ENCODE assay signal across 12 cellular contexts in genomic region chr9:35662437-35662836, GRCh38. TPM values are rescaled to one million over a fixed set of nuclear protein-coding genes. Genes with fewer than 3 reads are reported as not detected.
DNase-seq lines count a peak whose midpoint lies in the region; ATAC-seq, FAIRE-seq and TF ChIP-seq lines count a peak whose summit lies in the region.
"Had no signal": no experiment of that assay in that cellular context is flagged by ENCODE, and none has a peak within 500 bp of the region (broad histone marks: within the 10 kb centered on the region; RNA-seq: fewer than 3 reads in every experiment).

No MANE protein-coding gene starts in this region.

- H3K9me3 ChIP-seq in right atrium auricular region (no peaks in the 10 kb centered on the region), muscle layer of duodenum (ENCODE audit: control insufficient read depth in 1 of 2, low read length in 2 of 2) (no peaks in the 10 kb centered on the region)

- H3K4me1 Mint-ChIP-seq in activated T-helper 17 cell treated with anti-CD3 and anti-CD28 coated beads, Interleukin-2, amount 50 U/mL, for 72 hours, result peaks cover 58% of the 10 kb centered on the region

- peaks cover 55% of the 10 kb centered on the region for H3K36me3 Mint-ChIP-seq in activated T-helper 17 cell treated with anti-CD3 and anti-CD28 coated beads, Interleukin-2, amount 50 U/mL, for 72 hours (ENCODE audit: low read depth)

- H3K4me1 ChIP-seq in right atrium auricular region (peaks cover 0 to 46% of the 10 kb centered on the region in 2 donors), muscle layer of duodenum (ENCODE audit: control insufficient read depth in 1 of 2, insufficient read depth in 2 of 2, low read length in 2 of 2) (peaks cover 5 to 31% of the 10 kb centered on the region in 2 donors)

- peak overlapping the region; percentile 98 for H3K4me3 Mint-ChIP-seq in activated T-helper 17 cell treated with anti-CD3 and anti-CD28 coated beads, Interleukin-2, amount 50 U/mL, for 72 hours

- TF ChIP-seq POLR2A in GM12892 (IDR thresholded peaks at IDR 0.05; ENCODE audit: low read depth, low read length), result no peak; the same call in 1 of the 2 replicates

- H3K27ac ChIP-seq in right atrium auricular region (peak overlapping the region; percentile 97 to 98), muscle layer of duodenum (ENCODE audit: low read length) (peak overlapping the region; percentile 99), dorsolateral prefrontal cortex (peak overlapping the region in 21 of 59 donors; percentile 5 to 99 (median 62))

- TF ChIP-seq CTCF in right atrium auricular region (IDR thresholded peaks at IDR 0.05) (no peak), GM20000 (IDR thresholded peaks at IDR 0.05; ENCODE audit: extremely low read depth, missing control alignments) (no peak), dorsolateral prefrontal cortex (IDR thresholded peaks at IDR 0.05 in 54 of 56, conservative IDR thresholded peaks at IDR 0.05 in 2 of 56; ENCODE audit: low read depth in 1 of 56, partially characterized antibody in 56 of 56) (no peak)

- intact Hi-C loops in Right ventricle myocardium inferior (cut with DNase I), result no loop called here
- intact Hi-C loops in dorsolateral prefrontal cortex (cut with DNase I), result no loop called here

- no peaks in the 10 kb centered on the region for H3K27me3 Mint-ChIP-seq in activated T-helper 17 cell treated with anti-CD3 and anti-CD28 coated beads, Interleukin-2, amount 50 U/mL, for 72 hours

- no peak for ATAC-seq in Right ventricle myocardium inferior
- ATAC-seq in activated T-helper 17 cell treated with anti-CD3 and anti-CD28 coated beads, Interleukin-2, amount 50 U/mL, for 72 hours (replicated peaks), result no peak

- no peaks in the 10 kb centered on the region for H3K9me3 Mint-ChIP-seq in activated T-helper 17 cell treated with anti-CD3 and anti-CD28 coated beads, Interleukin-2, amount 50 U/mL, for 72 hours
- H3K9me3 Mint-ChIP-seq: endodermal cell had no signal

- H3K36me3 ChIP-seq in right atrium auricular region (peaks cover 15% of the 10 kb centered on the region), muscle layer of duodenum (ENCODE audit: control insufficient read depth in 1 of 2, insufficient read depth in 2 of 2, low read length in 2 of 2) (peaks cover 8 to 14% of the 10 kb centered on the region in 2 donors)

- no peaks in the 10 kb centered on the region for H3K27me3 ChIP-seq in right atrium auricular region
- H3K27me3 ChIP-seq in muscle layer of duodenum (ENCODE audit: low read depth, low read length), result no peaks in the 10 kb centered on the region
- H3K27me3 ChIP-seq in dorsolateral prefrontal cortex, result no peaks in the 10 kb centered on the region

- no peak for FAIRE-seq in GM12892 (lab: Jason Lieb, UNC)

- peak overlapping the region; percentile 82 for H3K27ac Mint-ChIP-seq in activated T-helper 17 cell treated with anti-CD3 and anti-CD28 coated beads, Interleukin-2, amount 50 U/mL, for 72 hours

- no peak for DNase-seq in right atrium auricular region (ENCODE audit: low spot score)
- DNase-seq in Right ventricle myocardium inferior (ENCODE audit: missing footprints), result no peak
- no peak for DNase-seq in GM12892 (ENCODE audit: insufficient read length)
- no peak for DNase-seq in GM20000 (ENCODE audit: low spot score)
- no peak for DNase-seq in dorsolateral prefrontal cortex
- no peak for DNase-seq in DMS 273 (lab: John Stamatoyannopoulos, UW; ENCODE audit: unreplicated experiment)
- DNase-seq: endodermal cell, NCI-H2227 treated with DMSO at 0.1 percent for 48 hours had no signal

- H3K4me3 ChIP-seq in right atrium auricular region (no peak overlapping the region), muscle layer of duodenum (ENCODE audit: low read depth in 1 of 2, low read length in 2 of 2) (peak overlapping the region in 1 of 2 donors; percentile 12), dorsolateral prefrontal cortex (no peak overlapping the region)

RNA-seq across cellular contexts. Expression of gene ARHGEF39, which starts 2.6 kb away (rescaled TPM):
- total RNA-seq in right atrium auricular region (under 1 TPM in 1 of 2 donors, not detected in 1; 0.44 TPM), Right ventricle myocardium inferior (0.22 TPM), dorsolateral prefrontal cortex (1 to 10 TPM in 16 of 120 experiments, under 1 TPM in 69, not detected in 35; 0.11 to 2.3 (median 0.57) TPM)
- total RNA-seq in activated T-helper 17 cell treated with anti-CD3 and anti-CD28 coated beads, Interleukin-2, amount 50 U/mL, for 72 hours, result 10 to 100 TPM in 1 of 2 donors, 1 to 10 TPM in 1; 9.4 to 16.1 TPM
- polyA plus RNA-seq in GM12892 (2012; ENCODE audit: missing spikeins), result 8.6 TPM

RNA-seq across cellular contexts. Expression of gene CCDC107, which starts 4.3 kb away (rescaled TPM):
- total RNA-seq in right atrium auricular region (10 to 100 TPM; 38.5 to 64.3 TPM), Right ventricle myocardium inferior (58.6 TPM), dorsolateral prefrontal cortex (10 to 100 TPM; 11.4 to 26.1 (median 18.2) TPM)
- total RNA-seq in activated T-helper 17 cell treated with anti-CD3 and anti-CD28 coated beads, Interleukin-2, amount 50 U/mL, for 72 hours, result 10 to 100 TPM; 17.5 to 19.8 TPM
- 12.7 TPM for polyA plus RNA-seq in GM12892 (2012; ENCODE audit: missing spikeins)

RNA-seq across cellular contexts. Expression of gene RMRP, which starts 4.6 kb away (rescaled TPM):
- 100 to 1,000 TPM in 1 of 2 donors, not detected in 1; 431 TPM for total RNA-seq in right atrium auricular region
- 15,747 TPM for total RNA-seq in Right ventricle myocardium inferior
- over 10,000 TPM in 1 of 2 donors, 1,000 to 10,000 TPM in 1; 5,785 to 10,768 TPM for total RNA-seq in activated T-helper 17 cell treated with anti-CD3 and anti-CD28 coated beads, Interleukin-2, amount 50 U/mL, for 72 hours
- polyA plus RNA-seq in GM12892 (2012; ENCODE audit: missing spikeins), result not detected
- total RNA-seq in dorsolateral prefrontal cortex, result 1,000 to 10,000 TPM in 119 of 120 experiments, 100 to 1,000 TPM in 1; 532 to 8,708 (median 3,979) TPM
- polyA plus RNA-seq: neural cell had no signal

RNA-seq across cellular contexts. Expression of gene CA9, which starts 11.3 kb away (rescaled TPM):
- 1 to 10 TPM; 5.5 to 5.9 TPM for total RNA-seq in right atrium auricular region
- total RNA-seq in Right ventricle myocardium inferior, result 0.30 TPM
- total RNA-seq in activated T-helper 17 cell treated with anti-CD3 and anti-CD28 coated beads, Interleukin-2, amount 50 U/mL, for 72 hours, result 10 to 100 TPM in 1 of 2 donors, under 1 TPM in 1; 0.89 to 31.7 TPM
- polyA plus RNA-seq in GM12892 (2012; ENCODE audit: missing spikeins), result 2.0 TPM
- total RNA-seq in dorsolateral prefrontal cortex, result 1 to 10 TPM in 19 of 120 experiments, under 1 TPM in 31, not detected in 70; 0.34 to 6.1 (median 0.82) TPM
- polyA plus RNA-seq: neural cell had no signal

RNA-seq across cellular contexts. Expression of gene SIT1, which starts 11.7 kb away (rescaled TPM):
- total RNA-seq in right atrium auricular region (under 1 TPM in 1 of 2 donors, not detected in 1; 0.55 TPM), Right ventricle myocardium inferior (not detected), dorsolateral prefrontal cortex (under 1 TPM in 5 of 120 experiments, not detected in 115; 0.38 to 0.64 (median 0.43) TPM)
- total RNA-seq in activated T-helper 17 cell treated with anti-CD3 and anti-CD28 coated beads, Interleukin-2, amount 50 U/mL, for 72 hours, result 100 to 1,000 TPM in 1 of 2 donors, 10 to 100 TPM in 1; 97.0 to 135 TPM
- polyA plus RNA-seq in GM12892 (2012; ENCODE audit: missing spikeins), result 24.3 TPM
- polyA plus RNA-seq: BJ, neural cell had no signal
